In the genomic region with DNA sequence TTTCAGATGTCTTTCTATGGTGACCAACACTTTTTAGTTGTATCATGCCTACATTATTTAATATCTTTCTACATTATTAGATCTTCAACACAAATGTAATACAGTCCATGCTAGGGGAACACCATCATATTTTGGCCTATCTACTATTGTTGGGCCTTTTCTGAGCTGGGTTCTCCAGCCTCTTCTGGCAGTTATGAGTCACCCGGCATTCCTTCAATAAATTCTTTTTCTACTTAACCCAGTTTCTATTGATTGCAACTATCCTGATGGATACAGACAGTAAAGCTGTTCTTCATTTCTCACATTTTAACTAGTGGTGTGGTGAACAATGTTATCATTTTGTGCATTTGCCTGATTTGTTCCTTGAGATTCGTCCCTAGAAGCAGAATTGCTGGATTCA, we compare ENCODE assay signal across 21 cellular contexts.
A peak's percentile ranks its signal among the peaks of the same experiment; 100 is the strongest.
DNase-seq lines count a peak whose midpoint lies in the region; ATAC-seq and TF ChIP-seq lines count a peak whose summit lies in the region.
"Had no signal": no experiment of that assay in that cellular context is flagged by ENCODE, and none has a peak within 500 bp of the region (broad histone marks: within the 10 kb centered on the region; RNA-seq: fewer than 3 reads in every experiment).

No MANE protein-coding gene starts in this region.

- CTCF ChIA-PET in activated CD8-positive, alpha-beta memory T cell treated with anti-CD3 and anti-CD28 coated beads, Interleukin-2, amount 10 ng/mL, durations not matched to agents 7 days and 5 days (lab: Charles Lee) = no interaction called here

- no peak overlapping the region for H3K4me3 Mint-ChIP-seq in activated CD8-positive, alpha-beta memory T cell treated with anti-CD3 and anti-CD28 coated beads, Interleukin-2, amount 10 ng/mL, durations not matched to agents 7 days and 5 days
- no peak overlapping the region for H3K4me3 Mint-ChIP-seq in progenitor cell of endocrine pancreas (ENCODE audit: low read depth)
- H3K4me3 Mint-ChIP-seq: activated naive CD8-positive, alpha-beta T cell; mesothelial cell of epicardium; nephron had no signal

- peaks cover 4% of the 10 kb centered on the region for H3K9me3 Mint-ChIP-seq in activated CD8-positive, alpha-beta memory T cell treated with anti-CD3 and anti-CD28 coated beads, Interleukin-2, amount 10 ng/mL, durations not matched to agents 7 days and 5 days (ENCODE audit: low read depth)
- H3K9me3 Mint-ChIP-seq in progenitor cell of endocrine pancreas (ENCODE audit: low read depth) = no peaks in the 10 kb centered on the region
- H3K9me3 Mint-ChIP-seq: mesothelial cell of epicardium, nephron had no signal

- no peaks in the 10 kb centered on the region for H3K4me1 Mint-ChIP-seq in activated CD8-positive, alpha-beta memory T cell treated with anti-CD3 and anti-CD28 coated beads, Interleukin-2, amount 10 ng/mL, durations not matched to agents 7 days and 5 days
- H3K4me1 Mint-ChIP-seq in progenitor cell of endocrine pancreas (ENCODE audit: low read depth) = no peaks in the 10 kb centered on the region

- DNase-seq in EL (peak; percentile 63), fibroblast of villous mesenchyme (ENCODE audit: low read depth) (peak; percentile 32), stromal cell of bone marrow (ENCODE audit: low read depth) (peak; percentile 31), progenitor cell of endocrine pancreas (ENCODE audit: low spot score, unreplicated experiment) (no peak), retina (no peak)
- DNase-seq in activated CD8-positive, alpha-beta memory T cell treated with anti-CD3 and anti-CD28 coated beads, Interleukin-2, amount 10 ng/mL, durations not matched to agents 7 days and 5 days = no peak
- DNase-seq: Calu3; left cardiac atrium; NCI-H1694; NCI-H774; SHP77; stimulated activated naive CD4-positive, alpha-beta T cell; thyroid gland had no signal

- no peak for TF ChIP-seq CTCF in fibroblast of villous mesenchyme (IDR thresholded peaks at IDR 0.05; ENCODE audit: insufficient read depth, low read depth, low read length)
- no peak for TF ChIP-seq CTCF in progenitor cell of endocrine pancreas (IDR thresholded peaks at IDR 0.05; ENCODE audit: unreplicated experiment)

- H3K27me3 Mint-ChIP-seq in activated CD8-positive, alpha-beta memory T cell treated with anti-CD3 and anti-CD28 coated beads, Interleukin-2, amount 10 ng/mL, durations not matched to agents 7 days and 5 days = no peaks in the 10 kb centered on the region
- H3K27me3 Mint-ChIP-seq in progenitor cell of endocrine pancreas = peaks cover 4% of the 10 kb centered on the region
- H3K27me3 Mint-ChIP-seq: activated naive CD8-positive, alpha-beta T cell had no signal

- no peak overlapping the region for H3K27ac Mint-ChIP-seq in activated CD8-positive, alpha-beta memory T cell treated with anti-CD3 and anti-CD28 coated beads, Interleukin-2, amount 10 ng/mL, durations not matched to agents 7 days and 5 days
- H3K27ac Mint-ChIP-seq in progenitor cell of endocrine pancreas = no peak overlapping the region
- H3K27ac Mint-ChIP-seq: activated naive CD8-positive, alpha-beta T cell; mesothelial cell of epicardium had no signal

- H3K36me3 Mint-ChIP-seq in activated CD8-positive, alpha-beta memory T cell treated with anti-CD3 and anti-CD28 coated beads, Interleukin-2, amount 10 ng/mL, durations not matched to agents 7 days and 5 days = no peaks in the 10 kb centered on the region
- H3K36me3 Mint-ChIP-seq in progenitor cell of endocrine pancreas (ENCODE audit: insufficient read depth) = no peaks in the 10 kb centered on the region
- H3K36me3 Mint-ChIP-seq: activated naive CD8-positive, alpha-beta T cell; mesothelial cell of epicardium had no signal

- H3K4me3 ChIP-seq in fibroblast of villous mesenchyme (ENCODE audit: low read depth, low read length) = no peak overlapping the region
- H3K4me3 ChIP-seq: BLaER1 treated with 17β-estradiol and CSF1 and Interleukin-3, amounts not matched to agents 10 nM and 100 nM; coronary artery; gastroesophageal sphincter; thyroid gland had no signal

- ATAC-seq in SK-N-SH treated with all-trans-retinoic acid at 6 μM for 48 hours = peak; percentile 33
- ATAC-seq in activated CD8-positive, alpha-beta memory T cell treated with anti-CD3 and anti-CD28 coated beads, Interleukin-2, amount 10 ng/mL, durations not matched to agents 7 days and 5 days = no peak
- no peak for ATAC-seq in GM21423 (IDR thresholded peaks at IDR 0.05; ENCODE audit: unreplicated experiment)
- ATAC-seq: gastroesophageal sphincter, left cardiac atrium had no signal

TF ChIP-seq in SK-N-SH treated with all-trans-retinoic acid at 6 μM for 48 hours, 23 proteins besides CTCF, POLR2A, EP300 and RAD21:
- TF ChIP-seq, protein P1, sequence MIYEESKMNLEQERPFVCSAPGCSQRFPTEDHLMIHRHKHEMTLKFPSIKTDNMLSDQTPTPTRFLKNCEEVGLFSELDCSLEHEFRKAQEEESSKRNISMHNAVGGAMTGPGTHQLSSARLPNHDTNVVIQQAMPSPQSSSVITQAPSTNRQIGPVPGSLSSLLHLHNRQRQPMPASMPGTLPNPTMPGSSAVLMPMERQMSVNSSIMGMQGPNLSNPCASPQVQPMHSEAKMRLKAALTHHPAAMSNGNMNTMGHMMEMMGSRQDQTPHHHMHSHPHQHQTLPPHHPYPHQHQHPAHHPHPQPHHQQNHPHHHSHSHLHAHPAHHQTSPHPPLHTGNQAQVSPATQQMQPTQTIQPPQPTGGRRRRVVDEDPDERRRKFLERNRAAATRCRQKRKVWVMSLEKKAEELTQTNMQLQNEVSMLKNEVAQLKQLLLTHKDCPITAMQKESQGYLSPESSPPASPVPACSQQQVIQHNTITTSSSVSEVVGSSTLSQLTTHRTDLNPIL (CRISPR knock-in tag; IDR thresholded peaks at IDR 0.05; ENCODE audit: low read depth) = no peak
- TF ChIP-seq ZNF70 (CRISPR knock-in tag; IDR thresholded peaks at IDR 0.05) (no peak), TOX (CRISPR knock-in tag; IDR thresholded peaks at IDR 0.05; ENCODE audit: borderline replicate concordance) (no peak), TCF4 (CRISPR knock-in tag; IDR thresholded peaks at IDR 0.05; ENCODE audit: borderline replicate concordance) (no peak), OSR1 (CRISPR knock-in tag; IDR thresholded peaks at IDR 0.05) (no peak), ARNTL (CRISPR knock-in tag; IDR thresholded peaks at IDR 0.05; ENCODE audit: borderline replicate concordance, low read depth) (no peak)
TF ChIP-seq in SK-N-SH treated with all-trans-retinoic acid at 6 μM for 48 hours: peak in this region for 0.

Comparison
In these comparisons a context has a peak if more than half of its experiments do, and no peak if none do; other contexts are left out.
1. DNase-seq: peak in EL (single experiment), fibroblast of villous mesenchyme (single experiment) and stromal cell of bone marrow (single experiment); none in activated CD8-positive, alpha-beta memory T cell treated with anti-CD3 and anti-CD28 coated beads, Interleukin-2, amount 10 ng/mL, durations not matched to agents 7 days and 5 days (single experiment), progenitor cell of endocrine pancreas (single experiment) and retina (single experiment).